ENCODE assay signal across 1 cellular context in genomic region chr6:15324427-15324985, GRCh38.
TF ChIP-seq lines count a peak whose summit lies in the region.

No MANE protein-coding gene starts in this region.

TF ChIP-seq in HepG2, 621 proteins besides CTCF, POLR2A, EP300 and RAD21 (continued from another document):
- peak; percentile 34; the same call in 1 of the 2 replicates for TF ChIP-seq ZGPAT (CRISPR knock-in tag; IDR thresholded peaks at IDR 0.05)
- 0 out of 2 replicates have a peak, but pooled peaks have one; percentile 25 for TF ChIP-seq ZNF670 (CRISPR knock-in tag; IDR thresholded peaks at IDR 0.05; ENCODE audit: borderline replicate concordance)
- no peak for TF ChIP-seq MED8 (CRISPR knock-in tag; IDR thresholded peaks at IDR 0.05; ENCODE audit: insufficient replicate concordance)
- TF ChIP-seq, protein P1, sequence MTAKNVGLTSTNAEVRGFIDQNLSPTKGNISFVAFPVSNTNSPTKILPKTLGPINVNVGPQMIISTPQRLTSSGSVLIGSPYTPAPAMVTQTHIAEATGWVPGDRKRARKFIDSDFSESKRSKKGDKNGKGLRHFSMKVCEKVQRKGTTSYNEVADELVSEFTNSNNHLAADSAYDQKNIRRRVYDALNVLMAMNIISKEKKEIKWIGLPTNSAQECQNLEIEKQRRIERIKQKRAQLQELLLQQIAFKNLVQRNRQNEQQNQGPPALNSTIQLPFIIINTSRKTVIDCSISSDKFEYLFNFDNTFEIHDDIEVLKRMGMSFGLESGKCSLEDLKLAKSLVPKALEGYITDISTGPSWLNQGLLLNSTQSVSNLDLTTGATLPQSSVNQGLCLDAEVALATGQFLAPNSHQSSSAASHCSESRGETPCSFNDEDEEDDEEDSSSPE (CRISPR knock-in tag; IDR thresholded peaks at IDR 0.05) = 0 out of 2 replicates have a peak, but pooled peaks have one; percentile 40
- TF ChIP-seq HDAC1 (CRISPR knock-in tag; IDR thresholded peaks at IDR 0.05) = 0 out of 2 replicates have a peak, but pooled peaks have one; percentile 21
- no peak for TF ChIP-seq GABPA (IDR thresholded peaks at IDR 0.05; ENCODE audit: low read depth, low read length)
- TF ChIP-seq GABPA (CRISPR knock-in tag; IDR thresholded peaks at IDR 0.05; ENCODE audit: low read depth) = 0 out of 2 replicates have a peak, but pooled peaks have one; percentile 29
- TF ChIP-seq, protein P2, sequence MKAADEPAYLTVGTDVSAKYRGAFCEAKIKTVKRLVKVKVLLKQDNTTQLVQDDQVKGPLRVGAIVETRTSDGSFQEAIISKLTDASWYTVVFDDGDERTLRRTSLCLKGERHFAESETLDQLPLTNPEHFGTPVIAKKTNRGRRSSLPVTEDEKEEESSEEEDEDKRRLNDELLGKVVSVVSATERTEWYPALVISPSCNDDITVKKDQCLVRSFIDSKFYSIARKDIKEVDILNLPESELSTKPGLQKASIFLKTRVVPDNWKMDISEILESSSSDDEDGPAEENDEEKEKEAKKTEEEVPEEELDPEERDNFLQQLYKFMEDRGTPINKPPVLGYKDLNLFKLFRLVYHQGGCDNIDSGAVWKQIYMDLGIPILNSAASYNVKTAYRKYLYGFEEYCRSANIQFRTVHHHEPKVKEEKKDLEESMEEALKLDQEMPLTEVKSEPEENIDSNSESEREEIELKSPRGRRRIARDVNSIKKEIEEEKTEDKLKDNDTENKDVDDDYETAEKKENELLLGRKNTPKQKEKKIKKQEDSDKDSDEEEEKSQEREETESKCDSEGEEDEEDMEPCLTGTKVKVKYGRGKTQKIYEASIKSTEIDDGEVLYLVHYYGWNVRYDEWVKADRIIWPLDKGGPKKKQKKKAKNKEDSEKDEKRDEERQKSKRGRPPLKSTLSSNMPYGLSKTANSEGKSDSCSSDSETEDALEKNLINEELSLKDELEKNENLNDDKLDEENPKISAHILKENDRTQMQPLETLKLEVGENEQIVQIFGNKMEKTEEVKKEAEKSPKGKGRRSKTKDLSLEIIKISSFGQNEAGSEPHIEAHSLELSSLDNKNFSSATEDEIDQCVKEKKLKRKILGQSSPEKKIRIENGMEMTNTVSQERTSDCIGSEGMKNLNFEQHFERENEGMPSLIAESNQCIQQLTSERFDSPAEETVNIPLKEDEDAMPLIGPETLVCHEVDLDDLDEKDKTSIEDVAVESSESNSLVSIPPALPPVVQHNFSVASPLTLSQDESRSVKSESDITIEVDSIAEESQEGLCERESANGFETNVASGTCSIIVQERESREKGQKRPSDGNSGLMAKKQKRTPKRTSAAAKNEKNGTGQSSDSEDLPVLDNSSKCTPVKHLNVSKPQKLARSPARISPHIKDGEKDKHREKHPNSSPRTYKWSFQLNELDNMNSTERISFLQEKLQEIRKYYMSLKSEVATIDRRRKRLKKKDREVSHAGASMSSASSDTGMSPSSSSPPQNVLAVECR (CRISPR knock-in tag; IDR thresholded peaks at IDR 0.05; ENCODE audit: borderline replicate concordance) = no peak
- TF ChIP-seq, protein P3, sequence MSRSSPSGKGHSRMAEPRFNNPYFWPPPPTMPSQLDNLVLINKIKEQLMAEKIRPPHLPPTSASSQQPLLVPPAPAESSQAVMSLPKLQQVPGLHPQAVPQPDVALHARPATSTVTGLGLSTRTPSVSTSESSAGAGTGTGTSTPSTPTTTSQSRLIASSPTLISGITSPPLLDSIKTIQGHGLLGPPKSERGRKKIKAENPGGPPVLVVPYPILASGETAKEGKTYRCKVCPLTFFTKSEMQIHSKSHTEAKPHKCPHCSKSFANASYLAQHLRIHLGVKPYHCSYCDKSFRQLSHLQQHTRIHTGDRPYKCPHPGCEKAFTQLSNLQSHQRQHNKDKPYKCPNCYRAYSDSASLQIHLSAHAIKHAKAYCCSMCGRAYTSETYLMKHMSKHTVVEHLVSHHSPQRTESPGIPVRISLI (CRISPR knock-in tag; IDR thresholded peaks at IDR 0.05; ENCODE audit: borderline replicate concordance) = peak; percentile 85; the same call in 1 of the 2 replicates
